Comparison of ENCODE assay signal across 15 cellular contexts in the genomic region with DNA sequence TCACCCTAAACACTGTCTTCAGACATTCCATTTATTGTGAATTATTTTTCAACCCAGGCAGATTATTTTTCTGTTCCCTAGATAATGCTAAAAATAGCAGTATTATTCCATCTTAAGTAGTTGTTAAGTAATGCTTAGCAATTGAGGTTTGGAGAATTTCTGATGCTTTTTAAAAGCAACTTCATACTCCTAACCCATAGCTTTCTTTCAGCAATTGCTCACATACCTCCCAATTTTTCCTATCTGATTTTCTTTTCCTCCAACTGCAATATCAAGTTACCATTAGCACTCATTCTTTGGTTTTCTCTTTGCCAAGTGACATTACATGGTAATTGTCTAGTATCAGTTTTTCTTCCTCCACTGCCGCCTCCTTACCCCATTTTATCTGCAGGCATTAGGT.
DNase-seq lines count a peak whose midpoint lies in the region; ATAC-seq, FAIRE-seq and TF ChIP-seq lines count a peak whose summit lies in the region.
"Had no signal": no experiment of that assay in that cellular context is flagged by ENCODE, and none has a peak within 500 bp of the region (broad histone marks: within the 10 kb centered on the region; RNA-seq: fewer than 3 reads in every experiment).

No MANE protein-coding gene starts in this region.

- WGBS in HepG2 (ENCODE audit: low lambda C conversion rate): 0% methylated on average over 1 of the region's 1 CpG

- DNase-seq in AG10803 (ENCODE audit: low read depth): peak; percentile 27
- no peak for DNase-seq in globus pallidus (ENCODE audit: low spot score)
- no peak for DNase-seq in NOMO-1 treated with DMSO at 0.1 percent for 48 hours (lab: John Stamatoyannopoulos, UW; ENCODE audit: unreplicated experiment)
- DNase-seq in HepG2 (ENCODE audit: low spot score): no peak
- DNase-seq in islet precursor cell: no peak
- DNase-seq: activated CD4-positive, alpha-beta T cell treated with anti-CD3 and anti-CD28 coated beads, Interleukin-2, amount 50 U/mL, for 4 hours; activated naive CD4-positive, alpha-beta T cell treated with anti-CD3 and anti-CD28 coated beads for 36 hours; dorsolateral prefrontal cortex; pancreas; stimulated activated CD4-positive, alpha-beta T cell treated with anti-CD3 and anti-CD28 coated beads, Interleukin-2, amount 100 ng/mL, for 48 hours had no signal

- in situ Hi-C loops in HepG2 (cut with HindIII; ENCODE audit: extremely low pct_ligation_motif_present, low pct_unique_long_range_greater_than_20kb): no loop called here

- H3K4me3 ChIP-seq in AG10803 (ENCODE audit: low read length) (no peak overlapping the region), HepG2 (replicated peaks in 1 of 3; ENCODE audit: insufficient read depth in 1 of 3, low read depth in 2 of 3, low read length in 3 of 3) (no peak overlapping the region)
- H3K4me3 ChIP-seq: dorsolateral prefrontal cortex, lung, pancreas had no signal

- FAIRE-seq in HepG2 (lab: Jason Lieb, UNC): no peak
- FAIRE-seq: HTR-8/SVneo, pancreas had no signal

- no TSS peak for BruUV-seq in HepG2 (replicated peaks; lab: Mats Ljungman, UMichigan)

- H3K9ac ChIP-seq in HepG2 (ENCODE audit: insufficient read depth, low read depth, low read length): no peak overlapping the region

- POLR2A ChIA-PET in HepG2 (lab: Yijun Ruan, JAX): no interaction called here

- TF ChIP-seq EP300 in HepG2 (IDR thresholded peaks at IDR 0.05; ENCODE audit: low read depth in 2 of 2, low read length in 2 of 2) (no peak), HepG2 (CRISPR knock-in tag; IDR thresholded peaks at IDR 0.05; ENCODE audit: borderline replicate concordance) (no peak)

- no peak overlapping the region for H2AFZ ChIP-seq in HepG2 (ENCODE audit: low read length)

- no peaks in the 10 kb centered on the region for H4K20me1 ChIP-seq in HepG2 (ENCODE audit: insufficient read depth, low read length)

- H3K4me1 ChIP-seq in HepG2 (ENCODE audit: insufficient read depth, low read length): no peaks in the 10 kb centered on the region
- H3K4me1 ChIP-seq: pancreas had no signal

- intact Hi-C loops in HepG2 (cut with micrococcal nuclease; ENCODE audit: unreplicated experiment): no loop called here

- no peak overlapping the region for H3K4me2 ChIP-seq in HepG2 (ENCODE audit: low read depth, low read length)

- H3K9me3 ChIP-seq in HepG2 (ENCODE audit: low read length): no peaks in the 10 kb centered on the region
- H3K9me3 ChIP-seq: pancreas had no signal

- ATAC-seq in GM19351 (IDR thresholded peaks at IDR 0.05; ENCODE audit: unreplicated experiment) (peak; percentile 24), HG02623 (IDR thresholded peaks at IDR 0.05; ENCODE audit: unreplicated experiment) (peak; percentile 20), HG03432 (IDR thresholded peaks at IDR 0.05; ENCODE audit: unreplicated experiment) (peak; percentile 29), HepG2 (no peak)
- ATAC-seq: pancreas had no signal

- H3K79me2 ChIP-seq in HepG2 (ENCODE audit: insufficient read depth, low read length): no peaks in the 10 kb centered on the region

- CTCF ChIA-PET in HepG2 (lab: Yijun Ruan, JAX; ENCODE audit: low intra/inter-chr PET ratio, low total read pairs): no interaction called here

- no peak overlapping the region for H3K27ac ChIP-seq in HepG2 (ENCODE audit: extremely low read length, insufficient read depth, low read length)
- H3K27ac ChIP-seq: dorsolateral prefrontal cortex, pancreas had no signal

- H3K27me3 ChIP-seq in HepG2 (ENCODE audit: control insufficient read depth in 1 of 2, insufficient read depth in 2 of 2, low read length in 2 of 2): no peaks in the 10 kb centered on the region
- H3K27me3 ChIP-seq: pancreas had no signal

- TF ChIP-seq RAD21 in HepG2 (CRISPR knock-in tag; IDR thresholded peaks at IDR 0.05): no peak

- TF ChIP-seq POLR2A in HepG2 (IDR thresholded peaks at IDR 0.05; ENCODE audit: insufficient read depth in 1 of 2, low read depth in 2 of 2, low read length in 2 of 2): no peak

- no peaks in the 10 kb centered on the region for H3K36me3 ChIP-seq in HepG2 (replicated peaks in 1 of 2; ENCODE audit: control insufficient read depth in 1 of 2, insufficient read depth in 2 of 2, low read length in 2 of 2)
- H3K36me3 ChIP-seq: pancreas had no signal

- TF ChIP-seq CTCF in AG10803 (conservative IDR thresholded peaks at IDR 0.05; ENCODE audit: low read length) (no peak), HepG2 (CRISPR knock-in tag; IDR thresholded peaks at IDR 0.05) (no peak)

TF ChIP-seq in HepG2, 621 proteins besides CTCF, POLR2A, EP300 and RAD21 (continues in another document):
- TF ChIP-seq, protein P1, sequence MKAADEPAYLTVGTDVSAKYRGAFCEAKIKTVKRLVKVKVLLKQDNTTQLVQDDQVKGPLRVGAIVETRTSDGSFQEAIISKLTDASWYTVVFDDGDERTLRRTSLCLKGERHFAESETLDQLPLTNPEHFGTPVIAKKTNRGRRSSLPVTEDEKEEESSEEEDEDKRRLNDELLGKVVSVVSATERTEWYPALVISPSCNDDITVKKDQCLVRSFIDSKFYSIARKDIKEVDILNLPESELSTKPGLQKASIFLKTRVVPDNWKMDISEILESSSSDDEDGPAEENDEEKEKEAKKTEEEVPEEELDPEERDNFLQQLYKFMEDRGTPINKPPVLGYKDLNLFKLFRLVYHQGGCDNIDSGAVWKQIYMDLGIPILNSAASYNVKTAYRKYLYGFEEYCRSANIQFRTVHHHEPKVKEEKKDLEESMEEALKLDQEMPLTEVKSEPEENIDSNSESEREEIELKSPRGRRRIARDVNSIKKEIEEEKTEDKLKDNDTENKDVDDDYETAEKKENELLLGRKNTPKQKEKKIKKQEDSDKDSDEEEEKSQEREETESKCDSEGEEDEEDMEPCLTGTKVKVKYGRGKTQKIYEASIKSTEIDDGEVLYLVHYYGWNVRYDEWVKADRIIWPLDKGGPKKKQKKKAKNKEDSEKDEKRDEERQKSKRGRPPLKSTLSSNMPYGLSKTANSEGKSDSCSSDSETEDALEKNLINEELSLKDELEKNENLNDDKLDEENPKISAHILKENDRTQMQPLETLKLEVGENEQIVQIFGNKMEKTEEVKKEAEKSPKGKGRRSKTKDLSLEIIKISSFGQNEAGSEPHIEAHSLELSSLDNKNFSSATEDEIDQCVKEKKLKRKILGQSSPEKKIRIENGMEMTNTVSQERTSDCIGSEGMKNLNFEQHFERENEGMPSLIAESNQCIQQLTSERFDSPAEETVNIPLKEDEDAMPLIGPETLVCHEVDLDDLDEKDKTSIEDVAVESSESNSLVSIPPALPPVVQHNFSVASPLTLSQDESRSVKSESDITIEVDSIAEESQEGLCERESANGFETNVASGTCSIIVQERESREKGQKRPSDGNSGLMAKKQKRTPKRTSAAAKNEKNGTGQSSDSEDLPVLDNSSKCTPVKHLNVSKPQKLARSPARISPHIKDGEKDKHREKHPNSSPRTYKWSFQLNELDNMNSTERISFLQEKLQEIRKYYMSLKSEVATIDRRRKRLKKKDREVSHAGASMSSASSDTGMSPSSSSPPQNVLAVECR (CRISPR knock-in tag; IDR thresholded peaks at IDR 0.05; ENCODE audit: borderline replicate concordance): no peak
- no peak for TF ChIP-seq ZBTB8A (CRISPR knock-in tag; IDR thresholded peaks at IDR 0.05; ENCODE audit: borderline replicate concordance, low read depth)
- no peak for TF ChIP-seq ZMAT3 (CRISPR knock-in tag; conservative IDR thresholded peaks at IDR 0.05)
- no peak for TF ChIP-seq SMC3 (IDR thresholded peaks at IDR 0.05; ENCODE audit: low read length)
- TF ChIP-seq NR3C1 (CRISPR knock-in tag; IDR thresholded peaks at IDR 0.05): no peak
- TF ChIP-seq ZBTB7A (CRISPR knock-in tag; IDR thresholded peaks at IDR 0.05): no peak
- no peak for TF ChIP-seq ZNF766 (CRISPR knock-in tag; IDR thresholded peaks at IDR 0.05; ENCODE audit: borderline replicate concordance)
- TF ChIP-seq, protein P2, sequence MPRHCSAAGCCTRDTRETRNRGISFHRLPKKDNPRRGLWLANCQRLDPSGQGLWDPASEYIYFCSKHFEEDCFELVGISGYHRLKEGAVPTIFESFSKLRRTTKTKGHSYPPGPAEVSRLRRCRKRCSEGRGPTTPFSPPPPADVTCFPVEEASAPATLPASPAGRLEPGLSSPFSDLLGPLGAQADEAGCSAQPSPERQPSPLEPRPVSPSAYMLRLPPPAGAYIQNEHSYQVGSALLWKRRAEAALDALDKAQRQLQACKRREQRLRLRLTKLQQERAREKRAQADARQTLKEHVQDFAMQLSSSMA (CRISPR knock-in tag; IDR thresholded peaks at IDR 0.05): no peak
- no peak for TF ChIP-seq HOXA3 (CRISPR knock-in tag; IDR thresholded peaks at IDR 0.05)
- no peak for TF ChIP-seq RARG (CRISPR knock-in tag; IDR thresholded peaks at IDR 0.05; ENCODE audit: low read depth)
- TF ChIP-seq ELF4 (CRISPR knock-in tag; IDR thresholded peaks at IDR 0.05; ENCODE audit: borderline replicate concordance): no peak
